Comparison of ENCODE assay signal across 1 cellular context in genomic region chr15:60370105-60370803, GRCh38.
TF ChIP-seq lines count a peak whose summit lies in the region.

No MANE protein-coding gene starts in this region.

TF ChIP-seq in HCT116, 20 proteins besides CTCF, POLR2A, EP300 and RAD21 (continued from another document):
- no peak for TF ChIP-seq TCF7L2 (IDR thresholded peaks at IDR 0.05; ENCODE audit: borderline replicate concordance, extremely low read depth, insufficient read depth, insufficient read length)
- no peak for TF ChIP-seq ZNF274 (IDR thresholded peaks at IDR 0.05; ENCODE audit: low read depth, low read length)
